ENCODE assay signal across 2 cellular contexts in genomic region chr12:124610629-124611558, GRCh38.
TF ChIP-seq lines count a peak whose summit lies in the region.

No MANE protein-coding gene starts in this region.

TF ChIP-seq in A549, 52 proteins besides CTCF, POLR2A, EP300 and RAD21:
- peak; percentile 92 for TF ChIP-seq ZFP36 (IDR thresholded peaks at IDR 0.05; ENCODE audit: borderline replicate concordance, partially characterized antibody)
- TF ChIP-seq USF2 (IDR thresholded peaks at IDR 0.05): no peak

TF ChIP-seq in K562, 482 proteins besides CTCF, POLR2A, EP300 and RAD21:
- peak; percentile 76 for TF ChIP-seq BCOR (IDR thresholded peaks at IDR 0.05)
- TF ChIP-seq ZNF431 (CRISPR knock-in tag; IDR thresholded peaks at IDR 0.05): no peak
- no peak for TF ChIP-seq TAF7 (tag; IDR thresholded peaks at IDR 0.05)
- TF ChIP-seq RBM25 (IDR thresholded peaks at IDR 0.05; ENCODE audit: low read depth, low read length, severe bottlenecking): peak; percentile 79
- no peak for TF ChIP-seq ELF4 (CRISPR knock-in tag; IDR thresholded peaks at IDR 0.05)
- 0 out of 2 replicates have a peak, but pooled peaks have one; percentile 19 for TF ChIP-seq USF1 (CRISPR knock-in tag; IDR thresholded peaks at IDR 0.05)
- TF ChIP-seq E2F6 (IDR thresholded peaks at IDR 0.05; ENCODE audit: borderline replicate concordance in 1 of 2, extremely low read depth in 1 of 2, insufficient read depth in 1 of 2, insufficient read length in 1 of 2, low read depth in 1 of 2, low read length in 1 of 2, poor library complexity in 1 of 2, severe bottlenecking in 1 of 2): no peak
- TF ChIP-seq ZFP36 (IDR thresholded peaks at IDR 0.05; ENCODE audit: low read depth, low read length, partially characterized antibody): peak; percentile 95
- TF ChIP-seq PRMT5 (CRISPR knock-in tag; IDR thresholded peaks at IDR 0.05): no peak
- no peak for TF ChIP-seq TAL1 (IDR thresholded peaks at IDR 0.05)
- no peak for TF ChIP-seq ZNF277 (CRISPR knock-in tag; IDR thresholded peaks at IDR 0.05; ENCODE audit: borderline replicate concordance)
- 0 out of 4 replicates have a peak, but pooled peaks of 1 of the 2 experiments have one; percentile 36 for TF ChIP-seq KDM1A (IDR thresholded peaks at IDR 0.05)
- TF ChIP-seq MAZ (CRISPR knock-in tag; conservative IDR thresholded peaks at IDR 0.05 in 1 of 2, IDR thresholded peaks at IDR 0.05 in 1 of 2): no peak
- TF ChIP-seq SMARCA5 (IDR thresholded peaks at IDR 0.05): 0 out of 2 replicates have a peak, but pooled peaks have one; percentile 48
- peak; percentile 82 for TF ChIP-seq ZNF436 (CRISPR knock-in tag; IDR thresholded peaks at IDR 0.05)
- 0 out of 2 replicates have a peak, but pooled peaks have one; percentile 30 for TF ChIP-seq HDAC2 (IDR thresholded peaks at IDR 0.05)
- TF ChIP-seq STAG1 (CRISPR knock-in tag; IDR thresholded peaks at IDR 0.05; ENCODE audit: borderline replicate concordance): no peak
- no peak for TF ChIP-seq PPARD (CRISPR knock-in tag; IDR thresholded peaks at IDR 0.05)
TF ChIP-seq in K562: peak in this region for 8.
